ENCODE assay signal across 10 cellular contexts in genomic region chr4:41361831-41362646, GRCh38.
DNase-seq lines count a peak whose midpoint lies in the region; ATAC-seq and TF ChIP-seq lines count a peak whose summit lies in the region.
"Had no signal": no experiment of that assay in that cellular context is flagged by ENCODE, and none has a peak within 500 bp of the region (broad histone marks: within the 10 kb centered on the region; RNA-seq: fewer than 3 reads in every experiment).

No MANE protein-coding gene starts in this region.

- H3K4me1 ChIP-seq in HUES48 (ENCODE audit: control insufficient read depth, insufficient read depth, low read length), result peaks cover 60% of the 10 kb centered on the region

- no peaks in the 10 kb centered on the region for H3K36me3 ChIP-seq in HUES48 (ENCODE audit: control insufficient read depth, insufficient read depth, low read length)

- peak overlapping the region; percentile 95 for H3K4me3 Mint-ChIP-seq in endothelial cell (ENCODE audit: unreplicated experiment)
- H3K4me3 Mint-ChIP-seq in nephron, result peak overlapping the region; percentile 87 to 90 (median 88)

- ATAC-seq in HG03521 (IDR thresholded peaks at IDR 0.05; ENCODE audit: unreplicated experiment) (no peak), GM19351 (IDR thresholded peaks at IDR 0.05; ENCODE audit: unreplicated experiment) (no peak)

- H3K27ac Mint-ChIP-seq in endothelial cell (ENCODE audit: unreplicated experiment), result peak overlapping the region; percentile 78
- peak overlapping the region in 2 of 3 experiments; percentile 58 to 76 for H3K27ac Mint-ChIP-seq in nephron
- H3K27ac Mint-ChIP-seq: activated T-helper 2 cell treated with anti-CD3 and anti-CD28 coated beads, Interferon-gamma antibody, Interleukin-2, Interleukin-4, amounts not matched to agents 10 μg/mL and 5 μg/mL and 100 μg/mL, durations not matched to agents 14 hours and 24 hours and 36 hours had no signal

- no peaks in the 10 kb centered on the region for H3K9me3 Mint-ChIP-seq in endothelial cell (ENCODE audit: unreplicated experiment)
- H3K9me3 Mint-ChIP-seq in nephron, result no peaks in the 10 kb centered on the region
- H3K9me3 Mint-ChIP-seq: activated T-helper 2 cell treated with anti-CD3 and anti-CD28 coated beads, Interferon-gamma antibody, Interleukin-2, Interleukin-4, amounts not matched to agents 10 μg/mL and 5 μg/mL and 100 μg/mL, durations not matched to agents 14 hours and 24 hours and 36 hours had no signal

- no peak overlapping the region for H3K9ac ChIP-seq in HUES48 (ENCODE audit: low read depth, low read length)

- DNase-seq in AG04449 (ENCODE audit: low read depth, low spot score) (no peak), endothelial cell (ENCODE audit: low spot score) (no peak), HUDEP-2 (lab: John Stamatoyannopoulos, UW; ENCODE audit: unreplicated experiment in 76 of 76) (no peak)
- DNase-seq in effector CD8-positive, alpha-beta T cell (lab: John Stamatoyannopoulos, UW), result no peak
- DNase-seq: KG1 had no signal

- no peaks in the 10 kb centered on the region for H3K9me3 ChIP-seq in HUES48 (ENCODE audit: control insufficient read depth, insufficient read depth, low read length)

- H3K27ac ChIP-seq in HUES48 (ENCODE audit: low read depth, low read length), result peak overlapping the region; percentile 98

- H3K36me3 Mint-ChIP-seq in endothelial cell (ENCODE audit: low read depth, unreplicated experiment) (peaks cover 31% of the 10 kb centered on the region), nephron (ENCODE audit: low read depth) (no peaks in the 10 kb centered on the region)

- H3K4me1 Mint-ChIP-seq in endothelial cell (ENCODE audit: unreplicated experiment), result peaks cover 62% of the 10 kb centered on the region
- H3K4me1 Mint-ChIP-seq in nephron, result peaks cover 40% of the 10 kb centered on the region

- peaks cover 73% of the 10 kb centered on the region for H3K27me3 ChIP-seq in HUES48 (ENCODE audit: control insufficient read depth, insufficient read depth, low read length)

- CTCF ChIA-PET in AG04449 (lab: Yijun Ruan, JAX), result interaction anchor here (0.9 kb wide), 1 partner anchor 305 kb away, joined by 3 read pairs; no protein-coding TSS in a partner anchor

- POLR2A ChIA-PET in AG04449 (lab: Yijun Ruan, JAX), result no interaction called here

- H3K27me3 Mint-ChIP-seq in endothelial cell (ENCODE audit: unreplicated experiment) (peaks cover 10% of the 10 kb centered on the region), nephron (ENCODE audit: low read depth) (peaks cover 43% of the 10 kb centered on the region)

- TF ChIP-seq CTCF in AG04449 (IDR thresholded peaks at IDR 0.05; ENCODE audit: insufficient read depth, low read length, missing control alignments) (no peak), endothelial cell (IDR thresholded peaks at IDR 0.05; ENCODE audit: unreplicated experiment) (no peak), nephron (IDR thresholded peaks at IDR 0.05; ENCODE audit: unreplicated experiment in 3 of 3) (no peak)

- H3K4me3 ChIP-seq in AG04449 (ENCODE audit: low read depth, low read length) (peak overlapping the region; percentile 56), HUES48 (ENCODE audit: low read depth, low read length) (peak overlapping the region; percentile 76)
